ENCODE assay signal across 13 cellular contexts in genomic region chr6:143579703-143580102, GRCh38.
DNase-seq lines count a peak whose midpoint lies in the region; ATAC-seq and TF ChIP-seq lines count a peak whose summit lies in the region.
"Had no signal": no experiment of that assay in that cellular context is flagged by ENCODE, and none has a peak within 500 bp of the region (broad histone marks: within the 10 kb centered on the region; RNA-seq: fewer than 3 reads in every experiment).

No MANE protein-coding gene starts in this region.

- no peaks in the 10 kb centered on the region for H3K9me3 ChIP-seq in ascending aorta
- no peaks in the 10 kb centered on the region for H3K9me3 ChIP-seq in Peyer's patch
- H3K9me3 ChIP-seq: neutrophil, thyroid gland had no signal

- H3K36me3 ChIP-seq in ascending aorta (no peaks in the 10 kb centered on the region), Peyer's patch (no peaks in the 10 kb centered on the region)
- H3K36me3 ChIP-seq: neutrophil, thyroid gland had no signal

- H3K27me3 ChIP-seq in ascending aorta (no peaks in the 10 kb centered on the region), Peyer's patch (no peaks in the 10 kb centered on the region)
- H3K27me3 ChIP-seq: neutrophil, thyroid gland had no signal

- H3K4me3 ChIP-seq in ascending aorta (no peak overlapping the region), Peyer's patch (no peak overlapping the region)
- H3K4me3 ChIP-seq: thyroid gland had no signal

- DNase-seq in ELR (ENCODE audit: low read depth) = peak; percentile 91
- DNase-seq in ascending aorta (ENCODE audit: low spot score in 2 of 2) = peak; percentile 19 to 86
- DNase-seq in glomerular endothelial cell (ENCODE audit: extremely low read depth, low read depth, low spot score) = peak; percentile 41
- no peak for DNase-seq in sciatic nerve (ENCODE audit: low spot score)
- no peak for DNase-seq in Peyer's patch
- DNase-seq in UCSD-AML1 (lab: John Stamatoyannopoulos, UW; ENCODE audit: unreplicated experiment) = no peak
- DNase-seq: activated CD8-positive, alpha-beta memory T cell treated with anti-CD3 and anti-CD28 coated beads, Interleukin-2, amount 10 ng/mL, durations not matched to agents 7 days and 5 days; NCI-H1105; T-helper 9 cell; thyroid gland had no signal

- H3K27ac ChIP-seq in ascending aorta (no peak overlapping the region), Peyer's patch (no peak overlapping the region)
- H3K27ac ChIP-seq: neutrophil, thyroid gland had no signal

- peak; percentile 54 for ATAC-seq in sciatic nerve
- ATAC-seq in GM19467 (IDR thresholded peaks at IDR 0.05; ENCODE audit: unreplicated experiment) = no peak
- ATAC-seq in activated CD4-positive, CD25-positive, alpha-beta regulatory T cell treated with anti-CD3 and anti-CD28 coated beads, Interleukin-2, amount 50 U/mL, for 24 hours = no peak
- ATAC-seq: activated CD8-positive, alpha-beta memory T cell treated with anti-CD3 and anti-CD28 coated beads, Interleukin-2, amount 10 ng/mL, durations not matched to agents 7 days and 5 days had no signal

- intact Hi-C loops in ascending aorta (cut with DNase I) = loop anchor here (2.0 to 5.0 kb wide), 2 partner anchors 97 to 168 kb away; partner anchors contain the start of gene PHACTR2
- intact Hi-C loops in sciatic nerve (cut with DNase I) = loop anchor here (5.0 kb wide), 1 partner anchor 433 kb away; no protein-coding TSS in a partner anchor

- no peak for TF ChIP-seq POLR2A in Peyer's patch (IDR thresholded peaks at IDR 0.05)

- no peak for TF ChIP-seq CTCF in ascending aorta (IDR thresholded peaks at IDR 0.05)
- TF ChIP-seq CTCF in Peyer's patch (IDR thresholded peaks at IDR 0.05) = no peak

- H3K4me1 ChIP-seq in ascending aorta (peaks cover 3 to 5% of the 10 kb centered on the region in 2 donors), Peyer's patch (no peaks in the 10 kb centered on the region)
- H3K4me1 ChIP-seq: thyroid gland had no signal

Comparison
In these comparisons a context has a peak if more than half of its experiments do, and no peak if none do; other contexts are left out.
1. DNase-seq: peak in ELR (single experiment), ascending aorta (2 of 2) and glomerular endothelial cell (single experiment); none in sciatic nerve (single experiment), Peyer's patch (0 of 3) and UCSD-AML1 (single experiment).